13 cellular contexts compared by ENCODE assay signal in the genomic region with DNA sequence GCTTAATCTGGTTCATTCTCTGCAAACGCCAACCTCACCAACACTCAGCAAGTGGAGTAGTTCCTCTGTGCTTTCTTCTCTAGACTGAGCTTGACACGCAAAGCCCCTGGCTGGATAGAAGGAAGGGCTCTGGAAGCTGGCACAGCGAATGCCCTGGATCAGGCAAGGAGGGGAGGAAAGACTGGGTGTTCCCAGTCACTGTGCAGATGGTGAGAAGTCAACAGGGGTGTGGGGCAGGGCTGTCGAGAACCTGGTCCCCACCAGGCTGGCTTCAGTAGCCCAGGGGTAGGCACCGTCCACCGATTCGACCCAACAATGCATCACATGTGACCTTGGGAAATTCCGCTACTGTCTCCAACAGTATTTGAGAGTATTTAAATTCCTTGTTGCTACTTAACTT.
A peak's percentile ranks its signal among the peaks of the same experiment; 100 is the strongest.
DNase-seq lines count a peak whose midpoint lies in the region; ATAC-seq and TF ChIP-seq lines count a peak whose summit lies in the region.
"Had no signal": no experiment of that assay in that cellular context is flagged by ENCODE, and none has a peak within 500 bp of the region (broad histone marks: within the 10 kb centered on the region; RNA-seq: fewer than 3 reads in every experiment).

No MANE protein-coding gene starts in this region.

- peaks cover 0 to 7% (median 5%) of the 10 kb centered on the region in 3 donors for H3K4me1 Mint-ChIP-seq in T-cell

- no peak overlapping the region for H3K4me3 Mint-ChIP-seq in T-cell
- H3K4me3 Mint-ChIP-seq: CD4-positive, CD25-positive, alpha-beta regulatory T cell had no signal

- TF ChIP-seq POLR2A in lower leg skin (IDR thresholded peaks at IDR 0.05) = no peak

- intact Hi-C loops in cardiac septum (cut with DNase I) (no loop called here), Right ventricle myocardium superior (cut with DNase I) (no loop called here), posterior vena cava (cut with DNase I) (loop anchor here in 1 of 2 donors (5.0 kb wide), 1 partner anchor 1696 kb away; no protein-coding TSS in a partner anchor), lower leg skin (cut with DNase I; ENCODE audit: low total_unique reads) (no loop called here)

- WGBS in lower leg skin, 2 donors = 94% methylated on average over 8 of the region's 8 CpGs

- no peaks in the 10 kb centered on the region for H3K9me3 Mint-ChIP-seq in T-cell
- H3K9me3 Mint-ChIP-seq: CD4-positive, CD25-positive, alpha-beta regulatory T cell had no signal

- no peak overlapping the region for H3K27ac Mint-ChIP-seq in T-cell
- H3K27ac Mint-ChIP-seq: CD4-positive, CD25-positive, alpha-beta regulatory T cell had no signal

- ATAC-seq in Right ventricle myocardium superior (ENCODE audit: poor library complexity) (no peak), T-cell (replicated peaks in 1 of 4) (no peak), GM21390 (IDR thresholded peaks at IDR 0.05; ENCODE audit: unreplicated experiment) (no peak)

- H3K27me3 Mint-ChIP-seq in T-cell = no peaks in the 10 kb centered on the region
- H3K27me3 Mint-ChIP-seq: CD4-positive, CD25-positive, alpha-beta regulatory T cell had no signal

- peak; percentile 39 for DNase-seq in cardiac septum (ENCODE audit: low spot score)
- DNase-seq in Right ventricle myocardium superior = no peak
- peak; percentile 80 for DNase-seq in mesenteric fat pad (ENCODE audit: low spot score)
- DNase-seq in posterior vena cava (ENCODE audit: low spot score) = peak; percentile 51
- no peak for DNase-seq in Ammon's horn (ENCODE audit: low spot score)
- DNase-seq in lower leg skin (ENCODE audit: low spot score in 2 of 2) = no peak
- DNase-seq in T-cell = no peak
- DNase-seq: CD4-positive, CD25-positive, alpha-beta regulatory T cell; DMS 273 treated with DMSO at 0.1 percent for 48 hours; GM23248; H7 had no signal

- H3K36me3 Mint-ChIP-seq in T-cell = no peaks in the 10 kb centered on the region
- H3K36me3 Mint-ChIP-seq: CD4-positive, CD25-positive, alpha-beta regulatory T cell had no signal

- POLR2A ChIA-PET in T-cell (lab: Charles Lee) = no interaction called here

- H3K4me3 ChIP-seq in lower leg skin (ENCODE audit: low read depth, poor library complexity, severe bottlenecking) = no peak overlapping the region
- H3K4me3 ChIP-seq: BLaER1, GM23248 had no signal

- no peak for TF ChIP-seq CTCF in lower leg skin (IDR thresholded peaks at IDR 0.05)

- CTCF ChIA-PET in T-cell (lab: Charles Lee) = no interaction called here

Comparison
In these comparisons a context has a peak if more than half of its experiments do, and no peak if none do; other contexts are left out.
1. DNase-seq: peak in cardiac septum (single experiment), mesenteric fat pad (single experiment) and posterior vena cava (single experiment); none in Right ventricle myocardium superior (single experiment), Ammon's horn (single experiment), lower leg skin (0 of 2) and T-cell (0 of 34).